ENCODE assay signal across 17 cellular contexts in the genomic region with DNA sequence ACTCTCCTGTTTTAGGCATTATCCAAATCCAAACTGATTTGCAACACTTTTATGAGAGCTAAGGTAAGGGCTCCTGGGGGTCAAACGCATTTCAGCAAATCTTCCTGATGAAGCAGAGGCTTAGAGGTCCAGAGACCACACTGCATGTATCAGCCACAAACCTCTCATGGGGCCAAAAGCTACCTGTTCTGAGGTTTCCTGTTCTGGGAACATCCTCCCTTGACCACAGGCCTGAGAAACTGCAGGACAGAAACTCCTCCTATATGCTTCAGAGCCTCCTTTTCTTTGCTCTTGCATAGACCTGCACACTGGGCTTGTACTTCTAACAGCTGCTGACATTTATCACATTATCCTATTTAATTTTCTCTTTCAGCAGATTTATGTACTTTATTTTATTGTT.
A peak's percentile ranks its signal among the peaks of the same experiment; 100 is the strongest.
DNase-seq lines count a peak whose midpoint lies in the region; ATAC-seq and TF ChIP-seq lines count a peak whose summit lies in the region.
"Had no signal": no experiment of that assay in that cellular context is flagged by ENCODE, and none has a peak within 500 bp of the region (broad histone marks: within the 10 kb centered on the region; RNA-seq: fewer than 3 reads in every experiment).

No MANE protein-coding gene starts in this region.

- H3K4me2 ChIP-seq in MM.1S (ENCODE audit: low read depth, low read length), result no peak overlapping the region

- peak overlapping the region; percentile 55 to 69 (median 64) for H3K27ac Mint-ChIP-seq in nephron
- H3K27ac Mint-ChIP-seq: CD14-positive monocyte; CD8-positive, alpha-beta T cell had no signal

- no peak for ATAC-seq in GM18867 (IDR thresholded peaks at IDR 0.05; ENCODE audit: unreplicated experiment)
- ATAC-seq: CD8-positive, alpha-beta T cell; HepG2 had no signal

- H4K20me1 ChIP-seq in MM.1S (ENCODE audit: insufficient read depth, low read length), result no peaks in the 10 kb centered on the region

- TF ChIP-seq CTCF in GM06990 (IDR thresholded peaks at IDR 0.05; ENCODE audit: insufficient read depth, low read length, poor library complexity, severe bottlenecking) (no peak), MM.1S (IDR thresholded peaks at IDR 0.05; ENCODE audit: low read length) (no peak), nephron (IDR thresholded peaks at IDR 0.05; ENCODE audit: unreplicated experiment in 3 of 3) (no peak)

- H3K36me3 ChIP-seq in GM06990 (ENCODE audit: control insufficient read depth, insufficient read depth, low read length), result no peaks in the 10 kb centered on the region
- no peaks in the 10 kb centered on the region for H3K36me3 ChIP-seq in MM.1S (replicated peaks; ENCODE audit: insufficient read depth, low read length)

- 0 out of 2 replicates have a peak, but pooled peaks cover 4% of the 10 kb centered on the region for H3F3A ChIP-seq in MM.1S (ENCODE audit: insufficient read depth, low read length)

- no peak overlapping the region for H3K9ac ChIP-seq in MM.1S (ENCODE audit: low read length)
- H3K9ac ChIP-seq: GM23248 had no signal

- peaks cover 6% of the 10 kb centered on the region; the same call in 1 of the 2 replicates for H3K4me1 ChIP-seq in MM.1S (ENCODE audit: low read length)

- no peaks in the 10 kb centered on the region for H3K27me3 ChIP-seq in GM06990 (replicated peaks; ENCODE audit: control insufficient read depth, insufficient read depth, low read length)
- H3K27me3 ChIP-seq in MM.1S (replicated peaks; ENCODE audit: insufficient read depth, low read length), result no peaks in the 10 kb centered on the region

- no peak overlapping the region for H2AFZ ChIP-seq in MM.1S (ENCODE audit: low read length)
- H2AFZ ChIP-seq: GM23248 had no signal

- no peaks in the 10 kb centered on the region for H3K9me2 ChIP-seq in MM.1S (replicated peaks; ENCODE audit: insufficient read depth, low read length)

- H3K79me2 ChIP-seq in MM.1S (ENCODE audit: low read length), result no peaks in the 10 kb centered on the region

- H3K9me3 ChIP-seq in MM.1S (replicated peaks; ENCODE audit: insufficient read depth, low read length), result no peaks in the 10 kb centered on the region

- no peaks in the 10 kb centered on the region for H3K27me3 Mint-ChIP-seq in nephron (ENCODE audit: low read depth)

- no peak overlapping the region for H3K4me3 ChIP-seq in GM06990 (replicated peaks; ENCODE audit: low read depth, low read length)
- no peak overlapping the region for H3K4me3 ChIP-seq in MM.1S (ENCODE audit: low read length)
- H3K4me3 ChIP-seq: GM23248 had no signal

- peaks cover 41% of the 10 kb centered on the region for H3K4me1 Mint-ChIP-seq in nephron
- H3K4me1 Mint-ChIP-seq: CD14-positive monocyte had no signal

- DNase-seq in GM06990 (ENCODE audit: extremely low read depth, insufficient read length) (peak; percentile 15), GM19238 (ENCODE audit: insufficient read length, low spot score) (peak; percentile 0), MM.1S (peak; percentile 64), globus pallidus (ENCODE audit: low spot score) (no peak), iPS-NIHi11 (ENCODE audit: low spot score) (no peak), Kasumi-1 (lab: John Stamatoyannopoulos, UW) (no peak)
- DNase-seq: CD8-positive, alpha-beta T cell; COR-L47; DND-41; GDM1; GM23248; H7 had no signal

- no peak overlapping the region for H3K27ac ChIP-seq in MM.1S (ENCODE audit: low read length)
- H3K27ac ChIP-seq: 22Rv1, GM23248 had no signal

- H3K36me3 Mint-ChIP-seq in nephron (ENCODE audit: low read depth), result no peaks in the 10 kb centered on the region
- H3K36me3 Mint-ChIP-seq: CD14-positive monocyte; CD8-positive, alpha-beta T cell had no signal

- H3K9me3 Mint-ChIP-seq in nephron, result no peaks in the 10 kb centered on the region
- H3K9me3 Mint-ChIP-seq: CD8-positive, alpha-beta T cell had no signal

- H3K4me3 Mint-ChIP-seq in nephron, result no peak overlapping the region
- H3K4me3 Mint-ChIP-seq: CD14-positive monocyte; CD8-positive, alpha-beta T cell had no signal

Comparison
In these comparisons a context has a peak if more than half of its experiments do, and no peak if none do; other contexts are left out.
1. DNase-seq: peak in GM06990 (single experiment), GM19238 (single experiment) and MM.1S (single experiment); none in globus pallidus (single experiment), iPS-NIHi11 (single experiment) and Kasumi-1 (0 of 2).